Comparison of ENCODE assay signal across 8 cellular contexts in the genomic region with DNA sequence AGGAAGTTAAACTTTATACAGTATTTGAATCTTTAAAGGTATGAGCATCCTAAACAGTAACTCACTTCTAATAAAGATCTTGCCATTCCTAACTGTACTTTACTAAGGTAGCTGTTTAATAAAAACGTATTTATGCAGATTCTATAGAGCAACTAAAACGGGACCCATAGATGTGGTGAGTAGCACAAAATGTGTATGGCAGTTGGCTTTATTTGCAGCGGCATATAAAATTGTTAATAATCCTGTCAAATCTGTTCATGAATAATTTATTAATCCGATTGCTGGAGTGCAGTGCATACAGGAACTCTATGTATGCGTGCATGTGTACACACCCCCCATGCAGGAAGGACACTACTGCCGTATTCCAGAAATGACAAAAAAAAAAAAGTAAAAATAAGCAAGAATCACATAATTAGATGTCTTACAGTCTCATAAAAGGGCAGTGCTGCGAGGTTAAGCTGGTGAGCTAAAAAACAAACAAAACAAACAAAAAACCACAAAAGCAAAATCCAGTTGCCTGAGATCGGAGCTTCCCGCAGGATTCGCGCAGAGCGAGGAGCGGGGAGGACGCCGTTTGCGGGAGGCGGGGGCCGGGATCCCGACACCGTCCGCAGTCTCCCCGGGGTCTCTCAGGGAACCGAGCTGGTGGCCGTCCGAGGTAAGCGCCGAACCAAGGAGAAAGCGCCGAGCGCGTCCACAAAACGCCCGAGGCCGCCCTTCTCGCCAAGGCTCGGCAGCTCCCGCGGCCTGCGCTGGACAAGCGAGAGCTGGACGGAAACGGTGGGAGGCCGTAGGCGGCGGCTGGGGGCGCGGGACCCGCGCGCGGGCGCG. TPM values are rescaled to one million over a fixed set of nuclear protein-coding genes. Genes with fewer than 3 reads are reported as not detected.
DNase-seq lines count a peak whose midpoint lies in the region; ATAC-seq and TF ChIP-seq lines count a peak whose summit lies in the region.

No MANE protein-coding gene starts in this region.

- no peaks in the 10 kb centered on the region for H3K9me3 ChIP-seq in MG63

- H3K9me3 Mint-ChIP-seq in memory B cell (no peaks in the 10 kb centered on the region), type B pancreatic cell (no peaks in the 10 kb centered on the region)

- ATAC-seq in memory B cell (ENCODE audit: low read depth) = peak; percentile 20

- peaks cover 74% of the 10 kb centered on the region for H3K27me3 ChIP-seq in H7 (ENCODE audit: control insufficient read depth, insufficient read depth, low read length)
- no peaks in the 10 kb centered on the region for H3K27me3 ChIP-seq in MG63

- DNase-seq in NCI-H146 (lab: John Stamatoyannopoulos, UW) (peak; percentile 93), NCI-H146 treated with DMSO at 0.1 percent for 48 hours (lab: John Stamatoyannopoulos, UW; ENCODE audit: unreplicated experiment) (no peak), H7 (peak; percentile 87), MG63 (no peak), cardiac fibroblast (ENCODE audit: low read depth in 2 of 2) (no peak), memory B cell (ENCODE audit: low spot score in 2 of 2) (no peak), type B pancreatic cell (ENCODE audit: extremely low spot score, unreplicated experiment) (peak; percentile 73), OCI-M2 (lab: John Stamatoyannopoulos, UW; ENCODE audit: unreplicated experiment) (no peak)

- TF ChIP-seq CTCF in cardiac fibroblast (IDR thresholded peaks at IDR 0.05; ENCODE audit: low read depth, low read length) (no peak), type B pancreatic cell (conservative IDR thresholded peaks at IDR 0.05) (no peak)

- H3K27ac Mint-ChIP-seq in memory B cell = peak overlapping the region; percentile 98
- H3K27ac Mint-ChIP-seq in type B pancreatic cell = peak overlapping the region; percentile 95

- no peaks in the 10 kb centered on the region for H3K36me3 ChIP-seq in H7 (replicated peaks; ENCODE audit: control insufficient read depth, insufficient read depth, low read length)
- H3K36me3 ChIP-seq in MG63 = peaks cover 4% of the 10 kb centered on the region; the same call in 1 of the 2 replicates

- H3K27me3 Mint-ChIP-seq in memory B cell (no peaks in the 10 kb centered on the region), type B pancreatic cell (peaks cover 57% of the 10 kb centered on the region)

- peaks cover 2% of the 10 kb centered on the region for H3K36me3 Mint-ChIP-seq in memory B cell
- H3K36me3 Mint-ChIP-seq in type B pancreatic cell = peaks cover 4% of the 10 kb centered on the region

- H3K4me3 Mint-ChIP-seq in memory B cell (peak overlapping the region; percentile 99), type B pancreatic cell (peak overlapping the region; percentile 93)

- H3K4me1 Mint-ChIP-seq in memory B cell (peaks cover 10% of the 10 kb centered on the region), type B pancreatic cell (ENCODE audit: unreplicated experiment) (peaks cover 33% of the 10 kb centered on the region)

- peak overlapping the region; percentile 63 for H3K4me3 ChIP-seq in H7 (ENCODE audit: insufficient read depth, low read depth, low read length)
- peak overlapping the region; percentile 92 for H3K4me3 ChIP-seq in MG63
- peak overlapping the region; percentile 70 to 87 for H3K4me3 ChIP-seq in cardiac fibroblast (replicated peaks in 1 of 2; ENCODE audit: low read depth in 2 of 2, low read length in 2 of 2)

RNA-seq across cellular contexts. Expression of a gene that starts 0.5 kb away (rescaled TPM):
- total RNA-seq in H7 (2014; rRNA removed; shearing (Covaris generic)) = 1.1 and 1.8 TPM in 2 replicates
- total RNA-seq in MG63 (2014; rRNA removed; shearing (Covaris generic); ENCODE audit: low replicate concordance) = 43.5 and 75.4 TPM in 2 replicates
- 42.5 and 51.3 TPM in 2 replicates for total RNA-seq in type B pancreatic cell (ENCODE audit: low replicate concordance)

RNA-seq across cellular contexts. Expression of a gene that starts 5.2 kb away (rescaled TPM):
- 1.3 and 4.1 TPM in 2 replicates for total RNA-seq in H7 (2014; rRNA removed; shearing (Covaris generic))
- 31.4 and 51.2 TPM in 2 replicates for total RNA-seq in MG63 (2014; rRNA removed; shearing (Covaris generic); ENCODE audit: low replicate concordance)
- 28.9 and 36.6 TPM in 2 replicates for total RNA-seq in type B pancreatic cell (ENCODE audit: low replicate concordance)

RNA-seq across cellular contexts. Expression of a gene that starts 29.6 kb away (rescaled TPM):
- total RNA-seq in H7 (2014; rRNA removed; shearing (Covaris generic)) = not detected in 2 replicates
- total RNA-seq in MG63 (2014; rRNA removed; shearing (Covaris generic); ENCODE audit: low replicate concordance) = not detected in 2 replicates
- total RNA-seq in type B pancreatic cell (ENCODE audit: low replicate concordance) = 1.9 and 6.6 TPM in 2 replicates

Comparison
In these comparisons a context has a peak if more than half of its experiments do, and no peak if none do; other contexts are left out.
1. DNase-seq: peak in NCI-H146 (single experiment), H7 (single experiment) and type B pancreatic cell (single experiment); none in NCI-H146 treated with DMSO at 0.1 percent for 48 hours (single experiment), MG63 (single experiment), cardiac fibroblast (0 of 2), memory B cell (0 of 2) and OCI-M2 (single experiment).
2. RNA of a gene that starts 0.5 kb away (total RNA-seq): 43.5 to 75.4 TPM in MG63 and 42.5 to 51.3 TPM in type B pancreatic cell; 1.1 to 1.8 TPM in H7; every median in the first group is over 10 times any median in the second.
3. Peak in every context shown above with its lines, with median percentiles within 50 percentile points of each other: H3K4me3 ChIP-seq.